8 cellular contexts compared by ENCODE assay signal in the genomic region with DNA sequence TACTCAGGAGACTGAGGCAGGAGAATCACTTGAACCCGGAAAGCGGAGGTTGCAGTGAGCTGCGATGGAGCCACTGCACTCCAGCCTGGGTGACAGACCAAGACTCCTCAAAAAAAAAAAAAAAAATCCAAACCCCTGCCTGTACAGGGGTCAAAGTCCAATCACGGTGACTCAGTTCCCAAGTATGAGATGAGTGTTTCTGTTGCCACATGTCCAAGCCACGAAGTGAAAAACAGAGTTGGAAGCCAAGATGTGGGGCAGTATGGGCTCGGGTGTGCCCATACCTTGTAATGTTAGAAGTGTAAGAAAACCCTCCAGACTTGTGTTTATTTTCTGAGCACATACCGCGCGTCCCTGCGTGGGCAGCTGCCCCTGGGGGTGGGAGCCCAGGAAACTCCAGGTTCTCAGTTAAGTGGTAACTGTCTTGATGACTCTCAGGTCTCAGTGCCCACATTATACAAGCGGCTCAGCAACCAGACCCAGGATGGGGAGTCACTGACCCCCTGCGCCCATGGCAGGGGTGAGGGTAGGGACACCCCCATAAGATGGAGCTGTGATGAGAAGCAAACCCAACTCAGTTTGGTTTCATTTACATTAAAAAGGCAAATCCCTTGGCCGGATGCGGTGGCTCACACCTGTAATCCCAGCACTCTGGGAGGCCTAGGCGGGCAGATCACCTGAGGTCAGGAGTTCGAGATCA. TPM values are rescaled to one million over a fixed set of nuclear protein-coding genes. Genes with fewer than 3 reads are reported as not detected.
DNase-seq lines count a peak whose midpoint lies in the region; TF ChIP-seq lines count a peak whose summit lies in the region.

No MANE protein-coding gene starts in this region.

- H3K9me3 ChIP-seq in BLaER1 (no peaks in the 10 kb centered on the region), esophagus squamous epithelium (peaks cover 0 to 5% (median 0%) of the 10 kb centered on the region in 3 donors)

- H3K36me3 ChIP-seq in BLaER1 (peaks cover 18% of the 10 kb centered on the region), esophagus squamous epithelium (peaks cover 3 to 22% (median 7%) of the 10 kb centered on the region in 3 donors)

- peaks cover 82% of the 10 kb centered on the region for H3K4me1 ChIP-seq in BLaER1
- H3K4me1 ChIP-seq in esophagus squamous epithelium: peaks cover 70 to 90% (median 80%) of the 10 kb centered on the region in 3 donors

- H3K9ac ChIP-seq in BLaER1: peak overlapping the region; percentile 73; the same call in 1 of the 2 replicates

- H3K4me3 ChIP-seq in BLaER1 (no peak overlapping the region), HL-60 (replicated peaks; ENCODE audit: insufficient read depth, low read length) (no peak overlapping the region), esophagus squamous epithelium (peak overlapping the region in 1 of 4 donors; percentile 44)

- H3K27ac ChIP-seq in BLaER1 (peak overlapping the region; percentile 90), HL-60 (replicated peaks) (peak overlapping the region; percentile 77), esophagus squamous epithelium (peak overlapping the region; percentile 89 to 99 (median 96))

- DNase-seq in HL-60 (ENCODE audit: low read depth in 1 of 2, low spot score in 1 of 2) (no peak), esophagus squamous epithelium (lab: John Stamatoyannopoulos, UW) (no peak), posterior vena cava (ENCODE audit: low spot score) (peak; percentile 81), NCI-H1092 treated with DMSO at 0.1 percent for 48 hours (lab: John Stamatoyannopoulos, UW) (no peak), NCI-H2029 (lab: John Stamatoyannopoulos, UW) (no peak), NCI-H1436 treated with DMSO at 0.1 percent for 48 hours (lab: John Stamatoyannopoulos, UW) (no peak)
- peak; percentile 83 for DNase-seq in activated CD8-positive, alpha-beta memory T cell treated with anti-CD3 and anti-CD28 coated beads for 24 hours

- H3K4me2 ChIP-seq in BLaER1: peak overlapping the region; percentile 84

- TF ChIP-seq POLR2A in esophagus squamous epithelium (IDR thresholded peaks at IDR 0.05): no peak

- H3K27me3 ChIP-seq in BLaER1: no peaks in the 10 kb centered on the region
- no peaks in the 10 kb centered on the region for H3K27me3 ChIP-seq in HL-60 (ENCODE audit: insufficient read depth, poor library complexity, severe bottlenecking)
- no peaks in the 10 kb centered on the region for H3K27me3 ChIP-seq in esophagus squamous epithelium

- peaks cover 32% of the 10 kb centered on the region for H4K20me1 ChIP-seq in BLaER1

- TF ChIP-seq CTCF in HL-60 (IDR thresholded peaks at IDR 0.05; ENCODE audit: insufficient read depth, low read length) (no peak), esophagus squamous epithelium (IDR thresholded peaks at IDR 0.05) (no peak)

- intact Hi-C loops in esophagus squamous epithelium (cut with DNase I): loop anchor here (5.0 kb wide), 1 partner anchor 80 kb away; a partner anchor contains a TSS
- intact Hi-C loops in posterior vena cava (cut with DNase I): loop anchor here in 1 of 2 donors (5.0 kb wide), 1 partner anchor 80 kb away; a partner anchor contains a TSS

- 18 to 21% methylated on average over 10 to 11 of the region's 16 CpGs for WGBS in esophagus squamous epithelium, 2 donors

RNA-seq across cellular contexts. Expression of a gene that starts 1.2 kb away (rescaled TPM):
- total RNA-seq in esophagus squamous epithelium (100 to 1,000 TPM; 108 to 405 (median 244) TPM), posterior vena cava (100 to 1,000 TPM; 176 to 193 TPM)

RNA-seq across cellular contexts. Expression of a gene that starts 7.4 kb away (rescaled TPM):
- total RNA-seq in esophagus squamous epithelium (100 to 1,000 TPM; 113 to 198 (median 166) TPM), posterior vena cava (100 to 1,000 TPM in 1 of 2 donors, 10 to 100 TPM in 1; 89.9 to 105 TPM)

RNA-seq across cellular contexts. Expression of a gene that starts 35.6 kb away (rescaled TPM):
- total RNA-seq in esophagus squamous epithelium (10 to 100 TPM in 3 of 4 donors, 1 to 10 TPM in 1; 8.2 to 39.3 (median 12.5) TPM), posterior vena cava (10 to 100 TPM in 1 of 2 donors, 1 to 10 TPM in 1; 10.0 to 26.8 TPM)

Comparison
In these comparisons a context has a peak if more than half of its experiments do, and no peak if none do; other contexts are left out.
1. DNase-seq: peak in activated CD8-positive, alpha-beta memory T cell treated with anti-CD3 and anti-CD28 coated beads for 24 hours (single experiment) and posterior vena cava (single experiment); none in HL-60 (0 of 2), esophagus squamous epithelium (single experiment), NCI-H1092 treated with DMSO at 0.1 percent for 48 hours (single experiment), NCI-H2029 (single experiment) and NCI-H1436 treated with DMSO at 0.1 percent for 48 hours (single experiment).
2. Peak in every context shown above with its lines, with median percentiles within 50 percentile points of each other: H3K27ac ChIP-seq.